Comparison of ENCODE assay signal across 16 cellular contexts in the genomic region with DNA sequence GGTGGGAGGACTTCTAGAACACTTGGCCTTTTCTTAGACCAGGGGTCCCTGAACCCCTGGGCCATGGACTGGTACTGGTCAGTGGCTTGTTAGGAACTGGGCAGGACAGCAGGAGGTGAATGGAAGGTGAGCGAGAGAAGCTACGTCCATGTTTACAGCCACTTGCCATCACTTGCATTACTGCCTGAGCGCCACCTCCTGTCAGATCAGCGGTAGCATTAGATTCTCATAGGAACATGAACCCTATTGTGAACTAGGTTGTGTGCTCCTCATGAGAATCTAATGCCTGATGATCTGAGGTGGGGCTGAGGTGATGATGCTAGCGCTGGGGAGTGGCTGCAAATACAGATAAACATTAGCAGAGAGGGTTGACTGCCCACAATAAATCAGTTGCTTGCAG.
"Had no signal": no experiment of that assay in that cellular context is flagged by ENCODE, and none has a peak within 500 bp of the region (broad histone marks: within the 10 kb centered on the region; RNA-seq: fewer than 3 reads in every experiment).

No MANE protein-coding gene starts in this region.

- H3K4me3 ChIP-seq: colonic mucosa, lower lobe of right lung, right atrium auricular region, skin epidermis, transverse colon, vagina had no signal

- ATAC-seq: activated CD4-positive, alpha-beta T cell treated with anti-CD3 and anti-CD28 coated beads for 36 hours; left colon; lower lobe of right lung had no signal

- H3K4me1 ChIP-seq: colonic mucosa, lower lobe of right lung, right atrium auricular region, transverse colon, vagina had no signal

- DNase-seq: activated CD4-positive, alpha-beta memory T cell treated with anti-CD3 and anti-CD28 coated beads for 36 hours; activated CD4-positive, alpha-beta T cell treated with anti-CD3 and anti-CD28 coated beads for 36 hours; activated naive CD4-positive, alpha-beta T cell treated with anti-CD3 and anti-CD28 coated beads, Interleukin-2, amount 50 U/mL, for 16 hours; activated T-cell treated with anti-CD3 and anti-CD28 coated beads, Interleukin-2, amount 50 U/mL, for 24 hours; colonic mucosa; left colon; lower lobe of right lung; nephron progenitor cell; stimulated activated CD4-positive, alpha-beta T cell treated with anti-CD3 and anti-CD28 coated beads, Interleukin-15, amount 100 ng/mL, for 24 hours; stimulated activated CD4-positive, alpha-beta T cell treated with anti-CD3 and anti-CD28 coated beads, Interleukin-4, amount 100 ng/mL, for 1 hour; stimulated activated naive CD4-positive, alpha-beta T cell treated with Interleukin-2 at 50 U/mL for 16 hours; transverse colon had no signal

- H3K9me3 ChIP-seq: colonic mucosa, lower lobe of right lung, right atrium auricular region, transverse colon, vagina had no signal

- H3K36me3 ChIP-seq: colonic mucosa, lower lobe of right lung, right atrium auricular region, transverse colon, vagina had no signal

- H3K27me3 ChIP-seq: colonic mucosa, right atrium auricular region, vagina had no signal

- H3K27ac ChIP-seq: colonic mucosa, lower lobe of right lung, right atrium auricular region, skin epidermis, transverse colon, vagina, VCaP had no signal
